Comparison of ENCODE assay signal across 19 cellular contexts in the genomic region with DNA sequence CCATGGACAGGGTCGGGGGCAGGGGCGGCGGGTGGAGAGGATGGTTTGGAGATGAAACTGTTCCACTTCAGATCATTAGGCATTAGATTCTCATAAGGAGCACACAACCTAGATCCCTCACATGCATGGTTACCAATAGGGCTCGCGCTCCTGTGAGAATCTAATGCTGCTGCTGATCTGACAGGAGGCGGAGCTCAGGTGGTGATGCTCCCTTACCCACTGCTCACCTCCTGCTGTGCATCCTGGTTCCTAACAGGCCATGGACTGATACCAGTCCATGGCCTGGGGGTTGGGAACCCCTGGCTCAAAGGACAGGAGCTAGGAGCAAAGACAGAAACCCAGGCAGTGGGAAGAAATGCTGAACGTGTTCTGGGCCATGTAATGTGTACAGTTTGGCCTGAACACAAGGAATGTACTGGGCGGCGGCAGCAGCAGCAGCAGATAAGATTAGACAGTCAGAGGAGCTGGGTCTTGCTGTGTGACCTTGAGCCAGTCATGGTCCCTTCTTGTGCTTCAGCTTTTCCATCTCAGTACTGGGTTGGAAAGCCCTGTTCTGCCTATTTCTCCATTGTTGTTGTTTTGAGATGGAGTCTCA. TPM values are rescaled to one million over a fixed set of nuclear protein-coding genes. Genes with fewer than 3 reads are reported as not detected.
DNase-seq lines count a peak whose midpoint lies in the region; ATAC-seq and TF ChIP-seq lines count a peak whose summit lies in the region.
"Had no signal": no experiment of that assay in that cellular context is flagged by ENCODE, and none has a peak within 500 bp of the region (broad histone marks: within the 10 kb centered on the region; RNA-seq: fewer than 3 reads in every experiment).

No MANE protein-coding gene starts in this region.

- ATAC-seq in left ventricle myocardium superior (peak; percentile 10), Right ventricle myocardium superior (ENCODE audit: poor library complexity) (no peak), T-cell (replicated peaks in 1 of 4) (no peak)

- peaks cover 4 to 13% (median 11%) of the 10 kb centered on the region in 3 donors for H3K4me1 Mint-ChIP-seq in T-cell

- H2AFZ ChIP-seq in OCI-LY7 (ENCODE audit: low read length): peak overlapping the region; percentile 75; the same call in 1 of the 2 replicates

- POLR2A ChIA-PET in OCI-LY7 (lab: Charles Lee) (interaction anchor here (0.7 to 1.7 kb wide), 2 partner anchors 132 to 902 kb away, joined by 3 read pairs; no protein-coding TSS in a partner anchor), T-cell (lab: Charles Lee) (interaction anchor here in 1 of 2 donors (0.7 kb wide), 1 partner anchor 1035 kb away, joined by 6 read pairs; no protein-coding TSS in a partner anchor)

- CTCF ChIA-PET in OCI-LY7 (lab: Charles Lee; ENCODE audit: unreplicated experiment) (no interaction called here), T-cell (lab: Charles Lee) (no interaction called here)

- H4K20me1 ChIP-seq in OCI-LY7 (ENCODE audit: insufficient read depth, low read length): no peaks in the 10 kb centered on the region

- no peak overlapping the region for H3K27ac Mint-ChIP-seq in T-cell

- H3K4me3 Mint-ChIP-seq in T-cell: no peak overlapping the region

- peaks cover 95% of the 10 kb centered on the region for H3K4me1 ChIP-seq in OCI-LY7 (ENCODE audit: insufficient read depth, low read length, poor library complexity, severe bottlenecking)
- H3K4me1 ChIP-seq: SJCRH30 had no signal

- H3K36me3 ChIP-seq in OCI-LY7 (ENCODE audit: insufficient read depth, low read length): no peaks in the 10 kb centered on the region
- H3K36me3 ChIP-seq: SJCRH30 had no signal

- H3K9me2 ChIP-seq in OCI-LY7 (ENCODE audit: insufficient read depth, low read length): no peaks in the 10 kb centered on the region

- peak overlapping the region; percentile 93 for H3K27ac ChIP-seq in OCI-LY7 (ENCODE audit: low read depth, low read length, poor library complexity, severe bottlenecking)
- H3K27ac ChIP-seq: C4-2B, SJCRH30 had no signal

- TF ChIP-seq CTCF in OCI-LY7 (conservative IDR thresholded peaks at IDR 0.05; ENCODE audit: low read length) (no peak), fibroblast of the aortic adventitia (IDR thresholded peaks at IDR 0.05; ENCODE audit: insufficient read depth, low read length) (no peak)

- no peaks in the 10 kb centered on the region for H3K27me3 Mint-ChIP-seq in T-cell

- peak overlapping the region; percentile 64 for H3K4me2 ChIP-seq in OCI-LY7 (ENCODE audit: low read length)

- no TSS peak for BruUV-seq in OCI-LY7 (replicated peaks; lab: Mats Ljungman, UMichigan)

- no peaks in the 10 kb centered on the region for H3K79me2 ChIP-seq in OCI-LY7 (ENCODE audit: insufficient read depth, low read depth, low read length)

- intact Hi-C loops in left ventricle myocardium superior (cut with micrococcal nuclease): no loop called here
- intact Hi-C loops in Right ventricle myocardium superior (cut with DNase I): no loop called here
- intact Hi-C loops in OCI-LY7 (cut with micrococcal nuclease; ENCODE audit: unreplicated experiment): loop anchor here (10.0 kb wide), 1 partner anchor 1926 kb away; a partner anchor contains a TSS

- H3K9me3 ChIP-seq in OCI-LY7 (ENCODE audit: low read length): peaks cover 8% of the 10 kb centered on the region; the same call in 1 of the 2 replicates
- H3K9me3 ChIP-seq: SJCRH30 had no signal

- peak overlapping the region; percentile 12 for H3K4me3 ChIP-seq in OCI-LY7 (ENCODE audit: low read depth, low read length, poor library complexity, severe bottlenecking)
- no peak overlapping the region for H3K4me3 ChIP-seq in fibroblast of the aortic adventitia (ENCODE audit: low read depth, low read length)
- H3K4me3 ChIP-seq: SJCRH30 had no signal

- no peak for DNase-seq in left ventricle myocardium superior
- no peak for DNase-seq in Right ventricle myocardium superior
- DNase-seq in OCI-LY7 (ENCODE audit: low spot score): peak; percentile 55
- peak; percentile 28 for DNase-seq in fibroblast of the aortic adventitia (ENCODE audit: low read depth)
- DNase-seq in HPDE6-E6E7 (ENCODE audit: extremely low spot score): no peak
- DNase-seq in NCI-H1694 (lab: John Stamatoyannopoulos, UW): no peak
- no peak for DNase-seq in OCI-M1 (lab: John Stamatoyannopoulos, UW)
- DNase-seq in T-cell: no peak
- DNase-seq: COR-L47, DMS53, HCEC 1CT, KG1, NCI-H1105, NCI-H1930, NCI-H2171 treated with DMSO at 0.1 percent for 48 hours, NCI-H510A, NCI-H82, SJCRH30 had no signal

- H3K9me3 Mint-ChIP-seq in T-cell: no peaks in the 10 kb centered on the region

- H3K36me3 Mint-ChIP-seq in T-cell: no peaks in the 10 kb centered on the region

RNA-seq across cellular contexts. Expression of a gene that starts 4.7 kb away (rescaled TPM):
- total RNA-seq in left ventricle myocardium superior (3.1 TPM), Right ventricle myocardium superior (2.3 TPM), OCI-LY7 (2022) (58.2 and 64.2 TPM in 2 replicates), fibroblast of the aortic adventitia (ENCODE audit: low replicate concordance) (2.2 and 4.7 TPM in 2 replicates), T-cell (10 to 100 TPM in 2 of 5 donors, 1 to 10 TPM in 1, under 1 TPM in 2; 0.76 to 26.4 (median 1.2) TPM)
- total RNA-seq in OCI-LY7 (2014; rRNA removed; shearing (Covaris generic)): 12.1 and 24.7 TPM in 2 replicates

RNA-seq across cellular contexts. Expression of a gene that starts 53.8 kb away (rescaled TPM):
- 46.6 TPM for total RNA-seq in left ventricle myocardium superior
- 60.6 TPM for total RNA-seq in Right ventricle myocardium superior
- total RNA-seq in OCI-LY7 (2014; rRNA removed; shearing (Covaris generic)): 83.3 and 83.7 TPM in 2 replicates
- total RNA-seq in OCI-LY7 (2022): 193 and 202 TPM in 2 replicates
- 127 and 154 TPM in 2 replicates for total RNA-seq in fibroblast of the aortic adventitia (ENCODE audit: low replicate concordance)
- total RNA-seq in T-cell: 100 to 1,000 TPM; 284 to 408 (median 324) TPM

RNA-seq across cellular contexts. Expression of a gene that starts 53.8 kb away (rescaled TPM):
- 45.7 TPM for total RNA-seq in left ventricle myocardium superior
- total RNA-seq in Right ventricle myocardium superior: 45.3 TPM
- total RNA-seq in OCI-LY7 (2014; rRNA removed; shearing (Covaris generic)): 63.8 and 66.3 TPM in 2 replicates
- 152 and 160 TPM in 2 replicates for total RNA-seq in OCI-LY7 (2022)
- total RNA-seq in fibroblast of the aortic adventitia (ENCODE audit: low replicate concordance): 49.0 and 65.4 TPM in 2 replicates
- 100 to 1,000 TPM in 3 of 5 donors, 10 to 100 TPM in 2; 89.5 to 113 (median 109) TPM for total RNA-seq in T-cell

Comparison
In these comparisons a context has a peak if more than half of its experiments do, and no peak if none do; other contexts are left out.
1. DNase-seq: peak in OCI-LY7 (single experiment) and fibroblast of the aortic adventitia (single experiment); none in left ventricle myocardium superior (single experiment), Right ventricle myocardium superior (single experiment), HPDE6-E6E7 (single experiment), NCI-H1694 (single experiment), OCI-M1 (single experiment) and T-cell (0 of 34).